ENCODE assay signal across 30 cellular contexts in genomic region chr14:89289477-89289876, GRCh38.
"Had no signal": no experiment of that assay in that cellular context is flagged by ENCODE, and none has a peak within 500 bp of the region (broad histone marks: within the 10 kb centered on the region; RNA-seq: fewer than 3 reads in every experiment).

No MANE protein-coding gene starts in this region.

- ATAC-seq: natural killer cell; psoas muscle; right lobe of liver; stimulated activated memory B cell treated with anti-CD40 and anti-IgM and Interleukin-4, amounts not matched to agents 10 μg/mL and 1 μg/mL and 100 μg/mL, for 72 hours; stimulated activated naive CD8-positive, alpha-beta T cell treated with anti-CD3 and anti-CD28 coated beads, Interleukin-15, amount 100 ng/mL, for 72 hours had no signal

- H3K27ac ChIP-seq: left ventricle myocardium inferior, neural progenitor cell, neutrophil, parathyroid adenoma, psoas muscle, right lobe of liver, testis, thyroid gland, transverse colon, upper lobe of left lung, vagina had no signal

- H3K27ac Mint-ChIP-seq: mesothelial cell of epicardium; natural killer cell; nephron progenitor cell; neural progenitor cell; stimulated activated memory B cell treated with anti-CD40 and anti-IgM and Interleukin-4, amounts not matched to agents 10 μg/mL and 1 μg/mL and 100 μg/mL, for 72 hours; stimulated activated naive CD8-positive, alpha-beta T cell treated with anti-CD3 and anti-CD28 coated beads, Interleukin-15, amount 100 ng/mL, for 72 hours had no signal

- H3K4me1 ChIP-seq: parathyroid adenoma, psoas muscle, right lobe of liver, thyroid gland had no signal

- H3K9me3 ChIP-seq: left ventricle myocardium inferior, neutrophil, psoas muscle, right lobe of liver, testis, thyroid gland, transverse colon, upper lobe of left lung, vagina had no signal

- H3K4me3 ChIP-seq: left ventricle myocardium inferior, lung, neural progenitor cell, psoas muscle, right lobe of liver, smooth muscle cell, testis, thyroid gland, transverse colon, upper lobe of left lung, vagina had no signal

- H3K27me3 Mint-ChIP-seq: naive B cell; stimulated activated memory B cell treated with anti-CD40 and anti-IgM and Interleukin-4, amounts not matched to agents 10 μg/mL and 1 μg/mL and 100 μg/mL, for 72 hours; stimulated activated naive CD8-positive, alpha-beta T cell treated with anti-CD3 and anti-CD28 coated beads, Interleukin-15, amount 100 ng/mL, for 72 hours had no signal

- H3K9me3 Mint-ChIP-seq: immature natural killer cell; mesothelial cell of epicardium; naive B cell; natural killer cell; nephron progenitor cell; neural progenitor cell; stimulated activated memory B cell treated with anti-CD40 and anti-IgM and Interleukin-4, amounts not matched to agents 10 μg/mL and 1 μg/mL and 100 μg/mL, for 72 hours; stimulated activated naive CD8-positive, alpha-beta T cell treated with anti-CD3 and anti-CD28 coated beads, Interleukin-15, amount 100 ng/mL, for 72 hours had no signal

- DNase-seq: hypothalamus; immature natural killer cell; kidney; left ventricle myocardium inferior; mesendoderm; naive B cell; natural killer cell; nephron progenitor cell; occipital lobe; psoas muscle; stimulated activated CD4-positive, alpha-beta T cell treated with anti-CD3 and anti-CD28 coated beads, Interleukin-1b, Interleukin-23, amount 100 ng/mL, for 48 hours; stimulated activated CD4-positive, alpha-beta T cell treated with anti-CD3 and anti-CD28 coated beads, Interleukin-2, amount 100 ng/mL, for 48 hours; stimulated activated CD4-positive, alpha-beta T cell treated with anti-CD3 and anti-CD28 coated beads, Interleukin-4, amount 100 ng/mL, for 4 hours; stimulated activated CD8-positive, alpha-beta memory T cell treated with anti-CD3 and anti-CD28 coated beads, Interleukin-4, amount 100 ng/mL, for 48 hours; stimulated activated naive CD4-positive, alpha-beta T cell treated with Interleukin-2 at 50 U/mL for 16 hours; stimulated activated naive CD8-positive, alpha-beta T cell treated with anti-CD3 and anti-CD28 coated beads, Interleukin-15, amount 100 ng/mL, for 72 hours; substantia nigra; testis; thyroid gland; transverse colon; upper lobe of left lung had no signal

- H3K4me3 Mint-ChIP-seq: immature natural killer cell; mesothelial cell of epicardium; naive B cell; natural killer cell; nephron progenitor cell; neural progenitor cell; stimulated activated memory B cell treated with anti-CD40 and anti-IgM and Interleukin-4, amounts not matched to agents 10 μg/mL and 1 μg/mL and 100 μg/mL, for 72 hours; stimulated activated naive CD8-positive, alpha-beta T cell treated with anti-CD3 and anti-CD28 coated beads, Interleukin-15, amount 100 ng/mL, for 72 hours had no signal

- H3K36me3 Mint-ChIP-seq: natural killer cell had no signal

- H3K27me3 ChIP-seq: neural progenitor cell, neutrophil, right lobe of liver, testis, thyroid gland, transverse colon, upper lobe of left lung, vagina had no signal
